Comparison of ENCODE assay signal across 8 cellular contexts in the genomic region with DNA sequence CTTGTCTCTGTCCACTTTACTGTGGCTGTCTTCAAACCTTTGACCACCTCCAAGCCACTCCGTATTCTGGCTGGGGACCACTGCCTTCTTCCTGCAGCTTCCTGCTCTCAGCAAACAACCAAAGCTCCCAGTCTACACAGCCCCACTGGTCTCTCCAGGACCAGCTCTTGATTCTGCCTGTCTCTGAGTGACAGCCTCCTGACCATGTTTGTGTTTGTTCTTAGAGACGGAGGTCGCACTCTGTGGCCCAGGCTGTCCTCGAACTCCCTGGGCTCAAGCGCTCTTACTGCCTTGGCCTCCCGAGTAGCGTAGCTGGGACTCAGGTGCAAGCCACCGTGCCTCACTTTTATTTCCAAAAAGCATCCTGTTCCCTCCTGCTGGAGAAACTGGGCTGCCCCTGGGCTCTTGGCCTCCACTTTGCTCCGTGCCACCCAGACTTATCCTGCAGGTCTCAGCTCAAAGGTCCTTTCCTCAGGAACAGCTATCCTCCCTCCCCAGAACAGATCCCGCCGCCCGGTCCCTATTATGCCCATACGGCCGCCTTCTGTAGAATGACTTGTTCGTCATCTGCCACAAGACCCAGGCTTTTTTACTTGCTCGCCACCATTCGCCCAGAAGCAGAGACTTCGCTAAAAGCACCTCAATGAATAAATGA. TPM values are rescaled to one million over a fixed set of nuclear protein-coding genes. Genes with fewer than 3 reads are reported as not detected.
A peak's percentile ranks its signal among the peaks of the same experiment; 100 is the strongest.
DNase-seq lines count a peak whose midpoint lies in the region; ATAC-seq and TF ChIP-seq lines count a peak whose summit lies in the region.

No MANE protein-coding gene starts in this region.

- WGBS in sigmoid colon, 2 donors, result 66 to 82% methylated on average over 18 of the region's 18 CpGs

- no peaks in the 10 kb centered on the region for H3K9me3 ChIP-seq in SU-DHL-6 (ENCODE audit: insufficient read depth, low read length)
- no peaks in the 10 kb centered on the region for H3K9me3 ChIP-seq in sigmoid colon

- no peak for ATAC-seq in GM19455 (IDR thresholded peaks at IDR 0.05; ENCODE audit: unreplicated experiment)

- H3K79me2 ChIP-seq in SU-DHL-6 (ENCODE audit: insufficient read depth, low read length), result peaks cover 9% of the 10 kb centered on the region; the same call in 1 of the 2 replicates

- peak overlapping the region; percentile 83 for H3K27ac ChIP-seq in SU-DHL-6 (ENCODE audit: low read depth, low read length)
- peak overlapping the region; percentile 97 to 100 (median 98) for H3K27ac ChIP-seq in sigmoid colon

- H4K20me1 ChIP-seq in SU-DHL-6 (ENCODE audit: low read depth, low read length), result no peaks in the 10 kb centered on the region

- peaks cover 6% of the 10 kb centered on the region; the same call in 1 of the 2 replicates for H3F3A ChIP-seq in SU-DHL-6 (ENCODE audit: insufficient read depth)

- TF ChIP-seq POLR2A in sigmoid colon (IDR thresholded peaks at IDR 0.05), result no peak

- H3K4me2 ChIP-seq in SU-DHL-6 (ENCODE audit: low read depth, low read length, poor library complexity, severe bottlenecking), result peak overlapping the region; percentile 82

- TF ChIP-seq CTCF in GM12865 (IDR thresholded peaks at IDR 0.05; ENCODE audit: insufficient read depth, low read depth, low read length, missing control alignments) (no peak), SU-DHL-6 (IDR thresholded peaks at IDR 0.05; ENCODE audit: insufficient read depth, low read length, poor library complexity, severe bottlenecking) (no peak), fibroblast of mammary gland (conservative IDR thresholded peaks at IDR 0.05; ENCODE audit: control insufficient read depth, insufficient read depth, low read depth, low read length) (no peak), sigmoid colon (IDR thresholded peaks at IDR 0.05) (no peak), GM10266 (IDR thresholded peaks at IDR 0.05; ENCODE audit: control insufficient read depth, insufficient read depth, low read depth, missing control alignments) (no peak)

- peak overlapping the region; percentile 63 for H3K4me3 ChIP-seq in GM12865 (ENCODE audit: low read depth, low read length)
- H3K4me3 ChIP-seq in SU-DHL-6 (ENCODE audit: insufficient read depth, low read length, poor library complexity, severe bottlenecking), result peak overlapping the region; percentile 50
- H3K4me3 ChIP-seq in fibroblast of mammary gland (ENCODE audit: control insufficient read depth, low read depth, low read length), result peak overlapping the region; percentile 51
- peak overlapping the region in 3 of 4 donors; percentile 63 to 80 (median 70) for H3K4me3 ChIP-seq in sigmoid colon

- intact Hi-C loops in sigmoid colon (cut with DNase I), result no loop called here

- no peak for TF ChIP-seq EP300 in sigmoid colon (IDR thresholded peaks at IDR 0.05)

- H3K9ac ChIP-seq in SU-DHL-6 (ENCODE audit: low read length), result peak overlapping the region; percentile 78

- peak overlapping the region; percentile 49 for H2AFZ ChIP-seq in SU-DHL-6 (ENCODE audit: low read depth, low read length, severe bottlenecking)

- no peak for DNase-seq in GM12865 (ENCODE audit: low read depth)
- DNase-seq in fibroblast of mammary gland (ENCODE audit: low read depth), result no peak
- DNase-seq in sigmoid colon, result no peak
- DNase-seq in NCI-H510A (lab: John Stamatoyannopoulos, UW), result no peak
- no peak for DNase-seq in GM10266 (ENCODE audit: extremely low spot score)
- DNase-seq in activated CD4-positive, alpha-beta T cell treated with anti-CD3 and anti-CD28 coated beads for 4 hours, result no peak

- H3K27me3 ChIP-seq in SU-DHL-6 (ENCODE audit: low read length) (no peaks in the 10 kb centered on the region), sigmoid colon (no peaks in the 10 kb centered on the region)

- H3K36me3 ChIP-seq in SU-DHL-6 (ENCODE audit: low read length), result no peaks in the 10 kb centered on the region
- H3K36me3 ChIP-seq in sigmoid colon, result peaks cover 0 to 11% (median 8%) of the 10 kb centered on the region in 4 donors

- H3K9me2 ChIP-seq in SU-DHL-6 (replicated peaks; ENCODE audit: insufficient read depth, low read length), result no peaks in the 10 kb centered on the region

- H3K4me1 ChIP-seq in sigmoid colon, result peaks cover 3 to 65% (median 56%) of the 10 kb centered on the region in 4 donors

RNA-seq across cellular contexts. Expression of gene MNT, which starts 9.1 kb away (rescaled TPM):
- total RNA-seq in sigmoid colon, result 10 to 100 TPM in 2 of 4 donors, 1 to 10 TPM in 2; 7.1 to 19.9 (median 11.6) TPM
- 10 to 100 TPM in 1 of 3 donors, 1 to 10 TPM in 2; 2.1 to 24.1 (median 3.0) TPM for polyA plus RNA-seq in sigmoid colon

RNA-seq across cellular contexts. Expression of gene SGSM2, which starts 54.4 kb away (rescaled TPM):
- total RNA-seq in sigmoid colon, result 10 to 100 TPM; 25.5 to 79.8 (median 54.9) TPM
- polyA plus RNA-seq in sigmoid colon, result 10 to 100 TPM in 2 of 3 donors, 1 to 10 TPM in 1; 6.2 to 43.9 (median 12.0) TPM

RNA-seq across cellular contexts. Expression of gene TSR1, which starts 55.5 kb away (rescaled TPM):
- 10 to 100 TPM; 21.9 to 56.3 (median 38.0) TPM for total RNA-seq in sigmoid colon
- polyA plus RNA-seq in sigmoid colon, result 10 to 100 TPM in 1 of 3 donors, 1 to 10 TPM in 2; 6.7 to 16.6 (median 9.0) TPM
